ENCODE assay signal across 8 cellular contexts in the genomic region with DNA sequence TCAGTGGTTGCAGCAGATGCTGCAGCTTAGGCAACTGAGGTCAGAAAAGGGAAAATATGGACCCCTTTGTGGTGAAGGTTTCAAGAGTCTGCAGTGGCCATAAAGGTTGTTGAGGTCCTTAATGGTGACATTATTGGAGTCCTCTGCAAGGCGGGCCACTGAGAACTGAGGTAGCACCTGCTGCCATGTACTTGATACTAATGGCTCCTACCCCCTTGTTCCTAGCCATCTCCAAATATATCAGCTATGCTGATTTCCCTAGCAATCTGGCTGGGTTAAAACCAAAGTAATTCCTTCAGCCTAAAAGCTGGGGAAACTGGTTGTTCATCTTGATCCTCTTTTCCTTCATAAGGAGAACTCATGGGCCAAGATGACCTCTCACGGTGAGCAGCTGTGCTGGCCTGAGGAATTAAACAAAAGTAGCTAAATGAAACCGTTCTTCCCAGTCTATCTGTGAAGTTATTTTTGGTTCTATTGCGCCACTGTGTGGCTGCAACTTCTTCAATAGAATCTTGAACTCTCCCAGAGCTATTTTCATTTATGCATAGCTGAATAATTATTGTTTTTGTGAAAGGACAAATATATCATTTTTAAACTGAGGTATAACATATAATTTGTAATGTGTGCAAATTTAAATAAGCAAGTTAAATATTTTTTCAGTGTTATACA.
DNase-seq lines count a peak whose midpoint lies in the region; ATAC-seq and TF ChIP-seq lines count a peak whose summit lies in the region.

No MANE protein-coding gene starts in this region.

- no peak overlapping the region for H3K4me3 Mint-ChIP-seq in natural killer cell

- H3K9me3 Mint-ChIP-seq in natural killer cell = peaks cover 3 to 5% of the 10 kb centered on the region in 2 donors

- no peaks in the 10 kb centered on the region for H3K27me3 Mint-ChIP-seq in natural killer cell (ENCODE audit: low read depth in 2 of 2)

- ATAC-seq in Right ventricle myocardium inferior = peak; percentile 81
- no peak for ATAC-seq in natural killer cell
- ATAC-seq in GM21529 (IDR thresholded peaks at IDR 0.05; ENCODE audit: unreplicated experiment) = no peak

- H3K27ac Mint-ChIP-seq in natural killer cell = no peak overlapping the region

- TF ChIP-seq CTCF in RWPE1 (conservative IDR thresholded peaks at IDR 0.05; ENCODE audit: low read depth) = peak; percentile 62
- TF ChIP-seq CTCF in fibroblast of mammary gland (conservative IDR thresholded peaks at IDR 0.05; ENCODE audit: control insufficient read depth, insufficient read depth, low read depth, low read length) = peak; percentile 62
- no peak for TF ChIP-seq CTCF in natural killer cell (IDR thresholded peaks at IDR 0.05)

- DNase-seq in Right ventricle myocardium inferior (ENCODE audit: missing footprints) (no peak), cardiac septum (ENCODE audit: low spot score) (no peak), RWPE1 (ENCODE audit: low spot score) (peak; percentile 29), fibroblast of mammary gland (ENCODE audit: low read depth) (peak; percentile 83), pons (ENCODE audit: low spot score) (peak; percentile 51), natural killer cell (no peak)
- DNase-seq in activated CD4-positive, alpha-beta T cell treated with anti-CD3 and anti-CD28 coated beads for 1 hour = no peak

- POLR2A ChIA-PET in RWPE1 (lab: Yijun Ruan, JAX; ENCODE audit: low non-redundant PET) = no interaction called here

- H3K36me3 Mint-ChIP-seq in natural killer cell = no peaks in the 10 kb centered on the region

- intact Hi-C loops in Right ventricle myocardium inferior (cut with DNase I) (loop anchor here (1.0 to 5.0 kb wide), 4 partner anchors 108 to 260 kb away; no protein-coding TSS in a partner anchor), cardiac septum (cut with DNase I) (loop anchor here (2.0 kb wide), 3 partner anchors 108 to 262 kb away; no protein-coding TSS in a partner anchor), natural killer cell (cut with micrococcal nuclease) (no loop called here)

- CTCF ChIA-PET in RWPE1 (lab: Yijun Ruan, JAX) = interaction anchor here (0.6 to 1.7 kb wide), 8 partner anchors 100 to 373 kb away, joined by 3 to 15 read pairs (median 4); no protein-coding TSS in a partner anchor

- H3K4me3 ChIP-seq in fibroblast of mammary gland (ENCODE audit: control insufficient read depth, low read depth, low read length) = no peak overlapping the region

- no peaks in the 10 kb centered on the region for H3K4me1 Mint-ChIP-seq in natural killer cell

- H3K27ac ChIP-seq in RWPE1 = no peak overlapping the region

Comparison
In these comparisons a context has a peak if more than half of its experiments do, and no peak if none do; other contexts are left out.
1. DNase-seq: peak in RWPE1 (single experiment), fibroblast of mammary gland (single experiment) and pons (single experiment); none in Right ventricle myocardium inferior (single experiment), cardiac septum (single experiment), natural killer cell (single experiment) and activated CD4-positive, alpha-beta T cell treated with anti-CD3 and anti-CD28 coated beads for 1 hour (single experiment).